In genomic region chr1:109388884-109389637, GRCh38 we compare ENCODE assay signal across 1 cellular context.
A peak's percentile ranks its signal among the peaks of the same experiment; 100 is the strongest.
TF ChIP-seq lines count a peak whose summit lies in the region.

No MANE protein-coding gene starts in this region.

TF ChIP-seq in K562, 482 proteins besides CTCF, POLR2A, EP300 and RAD21 (continued from another document and continues in another):
- TF ChIP-seq GABPB2 (CRISPR knock-in tag; conservative IDR thresholded peaks at IDR 0.05): no peak
- TF ChIP-seq FOXO4 (CRISPR knock-in tag; IDR thresholded peaks at IDR 0.05): no peak
- no peak for TF ChIP-seq ZNF507 (tag; conservative IDR thresholded peaks at IDR 0.05)
- no peak for TF ChIP-seq KAT2B (IDR thresholded peaks at IDR 0.05; ENCODE audit: low read depth, low read length)
- TF ChIP-seq XRCC5 (IDR thresholded peaks at IDR 0.05; ENCODE audit: low read depth, low read length): no peak
- TF ChIP-seq NR4A1 (CRISPR knock-in tag; IDR thresholded peaks at IDR 0.05): no peak
- TF ChIP-seq NR4A1 (tag; IDR thresholded peaks at IDR 0.05): peak; percentile 84; the same call in 1 of the 2 replicates
- no peak for TF ChIP-seq ZSCAN32 (CRISPR knock-in tag; IDR thresholded peaks at IDR 0.05)
- TF ChIP-seq ZMIZ1 (IDR thresholded peaks at IDR 0.05; ENCODE audit: low read depth in 2 of 2, low read length in 2 of 2): peak in 1 of 2 experiments; percentile 39; a peak in 1 of 4 replicates
- no peak for TF ChIP-seq CTCFL (IDR thresholded peaks at IDR 0.05; ENCODE audit: borderline replicate concordance, insufficient read depth, low read depth, low read length, poor library complexity, severe bottlenecking)
- no peak for TF ChIP-seq POLR2AphosphoS2 (IDR thresholded peaks at IDR 0.05; ENCODE audit: low read length)
- TF ChIP-seq SIN3B (IDR thresholded peaks at IDR 0.05; ENCODE audit: low read depth): no peak
- TF ChIP-seq STAG1 (CRISPR knock-in tag; IDR thresholded peaks at IDR 0.05; ENCODE audit: borderline replicate concordance): no peak
- peak; percentile 14; the same call in 1 of the 2 replicates for TF ChIP-seq EP400 (IDR thresholded peaks at IDR 0.05)
- no peak for TF ChIP-seq ZNF436 (CRISPR knock-in tag; IDR thresholded peaks at IDR 0.05)
- peak; percentile 16; the same call in 1 of the 2 replicates for TF ChIP-seq MAX (CRISPR knock-in tag; IDR thresholded peaks at IDR 0.05)
- TF ChIP-seq ZNF239 (CRISPR knock-in tag; IDR thresholded peaks at IDR 0.05): no peak
- TF ChIP-seq ZNF512 (tag; IDR thresholded peaks at IDR 0.05): no peak
- no peak for TF ChIP-seq ETV1 (tag; conservative IDR thresholded peaks at IDR 0.05; ENCODE audit: low read depth)
- no peak for TF ChIP-seq ZNF695 (CRISPR knock-in tag; IDR thresholded peaks at IDR 0.05)
- 0 out of 2 replicates have a peak, but pooled peaks have one; percentile 46 for TF ChIP-seq ZBTB2 (IDR thresholded peaks at IDR 0.05)
- TF ChIP-seq SUPT5H (IDR thresholded peaks at IDR 0.05): peak; percentile 34; the same call in 1 of the 2 replicates
- no peak; the same call in 1 of the 2 replicates for TF ChIP-seq RB1 (IDR thresholded peaks at IDR 0.05; ENCODE audit: low read depth)
- TF ChIP-seq YY1 (IDR thresholded peaks at IDR 0.05; ENCODE audit: borderline replicate concordance in 1 of 3, control insufficient read depth in 1 of 3, extremely low read depth in 1 of 3, insufficient read depth in 3 of 3, insufficient read length in 1 of 3, insufficient replicate concordance in 2 of 3, low read depth in 1 of 3, low read length in 2 of 3): no peak
- no peak for TF ChIP-seq SRSF1 (IDR thresholded peaks at IDR 0.05; ENCODE audit: low read depth, low read length)
- TF ChIP-seq SP2 (IDR thresholded peaks at IDR 0.05; ENCODE audit: extremely low read depth, low read depth, low read length, poor library complexity, severe bottlenecking): no peak
- TF ChIP-seq TFE3 (CRISPR knock-in tag; IDR thresholded peaks at IDR 0.05): no peak
- TF ChIP-seq ARID3B (CRISPR knock-in tag; IDR thresholded peaks at IDR 0.05; ENCODE audit: borderline replicate concordance): no peak
- TF ChIP-seq RNF2 (IDR thresholded peaks at IDR 0.05): no peak
